19 cellular contexts compared by ENCODE assay signal in the genomic region with DNA sequence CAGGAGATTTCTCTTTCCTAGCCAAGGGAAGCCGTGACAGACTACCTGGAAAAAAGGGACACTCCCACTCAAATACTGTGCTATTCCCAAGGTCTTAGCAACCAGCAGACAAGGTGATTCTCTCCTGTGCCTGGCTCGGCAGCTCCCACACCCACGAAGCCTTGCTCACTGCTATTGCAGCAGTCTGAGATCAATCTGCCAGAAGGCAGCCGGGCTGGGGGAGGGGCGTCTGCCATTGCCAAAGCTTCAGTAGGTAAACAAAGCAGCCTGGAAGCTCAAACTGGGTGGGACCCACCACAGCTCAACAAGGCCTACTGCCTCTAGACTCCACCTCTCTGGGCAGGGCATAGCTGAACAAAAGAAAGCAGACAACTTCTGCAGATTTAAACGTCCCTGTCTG.
DNase-seq lines count a peak whose midpoint lies in the region; TF ChIP-seq lines count a peak whose summit lies in the region.
"Had no signal": no experiment of that assay in that cellular context is flagged by ENCODE, and none has a peak within 500 bp of the region (broad histone marks: within the 10 kb centered on the region; RNA-seq: fewer than 3 reads in every experiment).

No MANE protein-coding gene starts in this region.

- TF ChIP-seq CTCF in colonic mucosa (IDR thresholded peaks at IDR 0.05) (no peak), GM20000 (IDR thresholded peaks at IDR 0.05; ENCODE audit: extremely low read depth, missing control alignments) (no peak), BE2C (IDR thresholded peaks at IDR 0.05; ENCODE audit: low read depth, low read length) (no peak)

- H3K36me3 ChIP-seq in colonic mucosa: no peaks in the 10 kb centered on the region
- no peaks in the 10 kb centered on the region for H3K36me3 ChIP-seq in BE2C

- H3K4me3 ChIP-seq in colonic mucosa (no peak overlapping the region), BE2C (ENCODE audit: low read depth, low read length) (no peak overlapping the region)

- H3K27me3 ChIP-seq in colonic mucosa (no peaks in the 10 kb centered on the region), BE2C (no peaks in the 10 kb centered on the region)

- H3K4me1 ChIP-seq in colonic mucosa: no peaks in the 10 kb centered on the region
- H3K4me1 ChIP-seq in BE2C: no peaks in the 10 kb centered on the region

- H3K9ac ChIP-seq in colonic mucosa (ENCODE audit: low read depth in 2 of 2, low read length in 2 of 2): no peak overlapping the region

- H3K9me3 ChIP-seq in colonic mucosa: no peaks in the 10 kb centered on the region
- H3K9me3 ChIP-seq in BE2C: no peaks in the 10 kb centered on the region

- H3K27ac ChIP-seq in colonic mucosa: no peak overlapping the region
- H3K27ac ChIP-seq: C4-2B had no signal

- intact Hi-C loops in colonic mucosa (cut with DNase I): no loop called here

- DNase-seq in DMS153 (lab: John Stamatoyannopoulos, UW): peak; percentile 1
- no peak for DNase-seq in DMS153 treated with DMSO at 0.1 percent for 48 hours (lab: John Stamatoyannopoulos, UW; ENCODE audit: unreplicated experiment)
- DNase-seq in COLO668 (lab: John Stamatoyannopoulos, UW; ENCODE audit: unreplicated experiment): peak; percentile 38
- peak; percentile 16 for DNase-seq in colonic mucosa
- peak; percentile 44 for DNase-seq in mucosa of gallbladder (ENCODE audit: low spot score)
- DNase-seq in GM20000 (ENCODE audit: low spot score): no peak
- no peak for DNase-seq in BE2C
- DNase-seq: 8988T; CD8-positive, alpha-beta memory T cell; DMS79 treated with DMSO at 0.1 percent for 48 hours; GOT3; NCI-H1105; NCI-H1694; NCI-H2081; NCI-H510A; NCI-H82; OCI-M1; T-helper 17 cell had no signal

Comparison
In these comparisons a context has a peak if more than half of its experiments do, and no peak if none do; other contexts are left out.
1. DNase-seq: peak in DMS153 (single experiment), COLO668 (single experiment), colonic mucosa (single experiment) and mucosa of gallbladder (single experiment); none in DMS153 treated with DMSO at 0.1 percent for 48 hours (single experiment), GM20000 (single experiment) and BE2C (single experiment).